1 cellular context compared by ENCODE assay signal in the genomic region with DNA sequence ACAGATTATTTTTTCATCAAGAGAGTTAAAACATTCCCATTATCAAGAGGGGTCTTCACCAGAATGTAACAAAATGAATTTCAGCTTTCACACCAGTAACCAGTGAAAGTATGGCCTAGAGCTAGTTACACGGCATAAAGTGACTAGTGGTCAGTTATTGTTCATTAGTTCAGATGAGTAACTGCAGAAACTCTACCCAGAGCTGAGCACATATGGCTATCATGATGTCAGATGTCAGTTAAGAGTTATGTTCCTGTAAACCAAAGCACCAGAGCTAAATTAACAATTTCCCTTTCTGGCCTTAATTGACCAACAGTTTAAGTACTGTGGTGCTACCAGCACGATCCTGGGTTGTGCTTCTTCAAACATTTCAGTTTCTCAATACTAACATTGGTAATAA.
TF ChIP-seq lines count a peak whose summit lies in the region.

No MANE protein-coding gene starts in this region.

TF ChIP-seq in K562, 482 proteins besides CTCF, POLR2A, EP300 and RAD21:
- TF ChIP-seq, protein P1, sequence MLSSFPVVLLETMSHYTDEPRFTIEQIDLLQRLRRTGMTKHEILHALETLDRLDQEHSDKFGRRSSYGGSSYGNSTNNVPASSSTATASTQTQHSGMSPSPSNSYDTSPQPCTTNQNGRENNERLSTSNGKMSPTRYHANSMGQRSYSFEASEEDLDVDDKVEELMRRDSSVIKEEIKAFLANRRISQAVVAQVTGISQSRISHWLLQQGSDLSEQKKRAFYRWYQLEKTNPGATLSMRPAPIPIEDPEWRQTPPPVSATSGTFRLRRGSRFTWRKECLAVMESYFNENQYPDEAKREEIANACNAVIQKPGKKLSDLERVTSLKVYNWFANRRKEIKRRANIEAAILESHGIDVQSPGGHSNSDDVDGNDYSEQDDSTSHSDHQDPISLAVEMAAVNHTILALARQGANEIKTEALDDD (IDR thresholded peaks at IDR 0.05) = peak; percentile 87
- TF ChIP-seq ZNF717 (CRISPR knock-in tag; IDR thresholded peaks at IDR 0.05) = no peak
- TF ChIP-seq JUND (IDR thresholded peaks at IDR 0.05; ENCODE audit: borderline replicate concordance, low read depth, low read length) = no peak
- no peak for TF ChIP-seq JUND (tag; IDR thresholded peaks at IDR 0.05; ENCODE audit: borderline replicate concordance, low read depth, low read length)
- no peak for TF ChIP-seq ZFP1 (CRISPR knock-in tag; IDR thresholded peaks at IDR 0.05)
- TF ChIP-seq ZNF12 (CRISPR knock-in tag; IDR thresholded peaks at IDR 0.05) = no peak
- TF ChIP-seq TFE3 (CRISPR knock-in tag; IDR thresholded peaks at IDR 0.05) = no peak
- TF ChIP-seq ZSCAN32 (CRISPR knock-in tag; IDR thresholded peaks at IDR 0.05) = no peak
- peak; percentile 34 for TF ChIP-seq MEIS2 (IDR thresholded peaks at IDR 0.05; ENCODE audit: partially characterized antibody)
- TF ChIP-seq GABPB1 (CRISPR knock-in tag; IDR thresholded peaks at IDR 0.05) = no peak
- TF ChIP-seq MNT (conservative IDR thresholded peaks at IDR 0.05) = no peak
TF ChIP-seq in K562: peak in this region for 2.
